10 cellular contexts compared by ENCODE assay signal in genomic region chr16:21611546-21612384, GRCh38. TPM values are rescaled to one million over a fixed set of nuclear protein-coding genes. Genes with fewer than 3 reads are reported as not detected.
DNase-seq lines count a peak whose midpoint lies in the region; ATAC-seq lines count a peak whose summit lies in the region.
"Had no signal": no experiment of that assay in that cellular context is flagged by ENCODE, and none has a peak within 500 bp of the region (broad histone marks: within the 10 kb centered on the region; RNA-seq: fewer than 3 reads in every experiment).

No MANE protein-coding gene starts in this region.

- H3K27ac ChIP-seq in CD4-positive, CD25-positive, alpha-beta regulatory T cell (ENCODE audit: insufficient read depth, low read length, poor library complexity, severe bottlenecking): peak overlapping the region; percentile 15
- H3K27ac ChIP-seq in caudate nucleus (ENCODE audit: low read depth, low read length): peak overlapping the region; percentile 11
- H3K27ac ChIP-seq: KMS-11 had no signal

- DNase-seq in CD4-positive, CD25-positive, alpha-beta regulatory T cell: peak in 1 of 3 donors; percentile 93
- DNase-seq in NCI-H2227 treated with DMSO at 0.1 percent for 48 hours (lab: John Stamatoyannopoulos, UW) (peak; percentile 21), caudate nucleus (lab: John Stamatoyannopoulos, UW) (peak in 6 of 61 donors; percentile 14 to 50 (median 34)), NCI-H446 (lab: John Stamatoyannopoulos, UW) (no peak), DMS53 (lab: John Stamatoyannopoulos, UW) (no peak), NCI-H187 treated with DMSO at 0.1 percent for 48 hours (lab: John Stamatoyannopoulos, UW) (no peak)
- no peak for DNase-seq in natural killer cell treated with Interleukin-12 subunit alpha and Interleukin-12 subunit beta and Interleukin-15 and Interleukin-18, amount 100 ng/mL, for 72 hours (ENCODE audit: low spot score)

- H3K9me3 Mint-ChIP-seq in CD4-positive, CD25-positive, alpha-beta regulatory T cell: no peaks in the 10 kb centered on the region
- H3K9me3 Mint-ChIP-seq in natural killer cell treated with Interleukin-12 subunit alpha and Interleukin-12 subunit beta and Interleukin-15 and Interleukin-18, amount 100 ng/mL, for 72 hours: no peaks in the 10 kb centered on the region

- H3K4me3 ChIP-seq in CD4-positive, CD25-positive, alpha-beta regulatory T cell (ENCODE audit: low read depth, low read length): peak overlapping the region; percentile 49

- H3K36me3 Mint-ChIP-seq in CD4-positive, CD25-positive, alpha-beta regulatory T cell: peaks cover 3% of the 10 kb centered on the region
- peaks cover 6% of the 10 kb centered on the region for H3K36me3 Mint-ChIP-seq in natural killer cell treated with Interleukin-12 subunit alpha and Interleukin-12 subunit beta and Interleukin-15 and Interleukin-18, amount 100 ng/mL, for 72 hours

- peaks cover 43% of the 10 kb centered on the region for H3K4me1 ChIP-seq in CD4-positive, CD25-positive, alpha-beta regulatory T cell (ENCODE audit: control insufficient read depth, insufficient read depth, low read length, poor library complexity, severe bottlenecking)

- ATAC-seq in CD4-positive, CD25-positive, alpha-beta regulatory T cell (ENCODE audit: low read depth in 2 of 2): peak; percentile 91 to 93
- ATAC-seq in natural killer cell treated with Interleukin-12 subunit alpha and Interleukin-12 subunit beta and Interleukin-15 and Interleukin-18, amount 100 ng/mL, for 72 hours: peak; percentile 57 to 63
- ATAC-seq in GM21423 (IDR thresholded peaks at IDR 0.05; ENCODE audit: unreplicated experiment): no peak

- H3K9me3 ChIP-seq in CD4-positive, CD25-positive, alpha-beta regulatory T cell (ENCODE audit: control insufficient read depth in 2 of 2, low read length in 2 of 2): no peaks in the 10 kb centered on the region

- no peaks in the 10 kb centered on the region for H3K27me3 ChIP-seq in CD4-positive, CD25-positive, alpha-beta regulatory T cell (ENCODE audit: control insufficient read depth, insufficient read depth, low read length)

- H3K36me3 ChIP-seq in CD4-positive, CD25-positive, alpha-beta regulatory T cell (ENCODE audit: control insufficient read depth, insufficient read depth, low read length): peaks cover 12% of the 10 kb centered on the region

- H3K4me1 Mint-ChIP-seq in CD4-positive, CD25-positive, alpha-beta regulatory T cell: peaks cover 32 to 88% (median 78%) of the 10 kb centered on the region in 4 donors
- peaks cover 47 to 77% of the 10 kb centered on the region in 2 donors for H3K4me1 Mint-ChIP-seq in natural killer cell treated with Interleukin-12 subunit alpha and Interleukin-12 subunit beta and Interleukin-15 and Interleukin-18, amount 100 ng/mL, for 72 hours (ENCODE audit: low read depth in 2 of 2)

- H3K27me3 Mint-ChIP-seq in CD4-positive, CD25-positive, alpha-beta regulatory T cell: no peaks in the 10 kb centered on the region
- H3K27me3 Mint-ChIP-seq in natural killer cell treated with Interleukin-12 subunit alpha and Interleukin-12 subunit beta and Interleukin-15 and Interleukin-18, amount 100 ng/mL, for 72 hours: no peaks in the 10 kb centered on the region

- peak overlapping the region; percentile 63 to 85 (median 66) for H3K27ac Mint-ChIP-seq in CD4-positive, CD25-positive, alpha-beta regulatory T cell
- H3K27ac Mint-ChIP-seq in natural killer cell treated with Interleukin-12 subunit alpha and Interleukin-12 subunit beta and Interleukin-15 and Interleukin-18, amount 100 ng/mL, for 72 hours: peak overlapping the region; percentile 49 to 79

- H3K4me3 Mint-ChIP-seq in CD4-positive, CD25-positive, alpha-beta regulatory T cell: peak overlapping the region; percentile 52 to 70 (median 56)
- H3K4me3 Mint-ChIP-seq in natural killer cell treated with Interleukin-12 subunit alpha and Interleukin-12 subunit beta and Interleukin-15 and Interleukin-18, amount 100 ng/mL, for 72 hours: peak overlapping the region; percentile 28

RNA-seq across cellular contexts. Expression of gene METTL9, which starts 12.4 kb away (rescaled TPM):
- total RNA-seq in CD4-positive, CD25-positive, alpha-beta regulatory T cell: 69.9 TPM
- 100 to 1,000 TPM; 108 to 141 (median 123) TPM for polyA plus RNA-seq in CD4-positive, CD25-positive, alpha-beta regulatory T cell
- 100 to 1,000 TPM; 104 to 114 TPM for total RNA-seq in natural killer cell treated with Interleukin-12 subunit alpha and Interleukin-12 subunit beta and Interleukin-15 and Interleukin-18, amount 100 ng/mL, for 72 hours

RNA-seq across cellular contexts. Expression of gene IGSF6, which starts 40.6 kb away (rescaled TPM):
- total RNA-seq in CD4-positive, CD25-positive, alpha-beta regulatory T cell: 0.25 TPM
- 1 to 10 TPM in 1 of 4 donors, under 1 TPM in 3; 0.13 to 1.1 (median 0.19) TPM for polyA plus RNA-seq in CD4-positive, CD25-positive, alpha-beta regulatory T cell
- total RNA-seq in natural killer cell treated with Interleukin-12 subunit alpha and Interleukin-12 subunit beta and Interleukin-15 and Interleukin-18, amount 100 ng/mL, for 72 hours: not detected
- total RNA-seq: myocyte had no signal

RNA-seq across cellular contexts. Expression of gene OTOA, which starts 52.0 kb away (rescaled TPM):
- total RNA-seq in CD4-positive, CD25-positive, alpha-beta regulatory T cell: not detected
- not detected for polyA plus RNA-seq in CD4-positive, CD25-positive, alpha-beta regulatory T cell
- under 1 TPM; 0.25 to 0.33 TPM for total RNA-seq in natural killer cell treated with Interleukin-12 subunit alpha and Interleukin-12 subunit beta and Interleukin-15 and Interleukin-18, amount 100 ng/mL, for 72 hours
